ENCODE assay signal across 8 cellular contexts in the genomic region with DNA sequence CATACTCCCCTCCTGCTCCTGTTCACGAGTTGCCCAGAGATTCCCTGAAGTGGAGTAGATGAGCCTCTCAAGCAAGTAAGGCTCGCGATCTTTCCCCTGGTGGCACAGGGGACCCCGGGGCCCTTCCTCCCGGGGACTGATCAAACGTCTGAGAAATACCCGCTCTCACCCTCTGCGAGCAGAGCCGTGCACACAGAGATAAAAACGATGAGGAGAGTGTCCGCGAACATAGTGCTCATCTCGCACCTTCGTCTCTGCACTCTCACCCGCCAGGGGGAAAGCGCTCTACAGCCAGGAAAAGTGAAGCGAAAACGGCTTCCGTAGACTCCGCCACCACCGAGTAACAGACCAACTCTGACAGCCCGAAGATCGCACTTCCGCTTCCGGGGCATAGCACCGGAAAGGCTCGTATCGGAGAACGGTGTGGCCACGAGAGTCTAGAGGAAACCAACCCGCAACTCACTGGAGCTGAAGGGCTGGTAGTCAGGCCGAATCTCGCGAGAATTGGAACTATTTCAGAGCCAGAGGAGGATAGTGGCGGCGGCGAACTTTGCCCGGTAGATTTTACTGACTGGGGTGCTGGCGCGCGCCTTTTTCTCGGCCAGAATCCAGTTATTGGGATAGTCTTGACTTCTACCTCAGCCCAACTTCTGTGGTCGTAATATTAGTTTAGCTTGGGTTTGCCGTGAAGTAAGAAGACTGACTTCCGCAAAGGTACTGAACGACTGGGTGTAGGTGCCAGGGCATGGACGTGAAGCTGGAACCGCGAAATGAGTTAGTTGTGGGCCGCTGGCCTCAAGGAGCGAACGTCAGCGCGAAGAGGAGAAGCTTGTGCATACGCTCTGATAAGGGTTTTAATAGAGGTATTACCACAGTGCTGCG. TPM values are rescaled to one million over a fixed set of nuclear protein-coding genes. Genes with fewer than 3 reads are reported as not detected.
DNase-seq lines count a peak whose midpoint lies in the region; ATAC-seq and TF ChIP-seq lines count a peak whose summit lies in the region.

A gene with protein sequence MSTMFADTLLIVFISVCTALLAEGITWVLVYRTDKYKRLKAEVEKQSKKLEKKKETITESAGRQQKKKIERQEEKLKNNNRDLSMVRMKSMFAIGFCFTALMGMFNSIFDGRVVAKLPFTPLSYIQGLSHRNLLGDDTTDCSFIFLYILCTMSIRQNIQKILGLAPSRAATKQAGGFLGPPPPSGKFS (minus strand): TSS at position 356 of the 882 bp plus-strand sequence. CDS start 117 bp downstream, at position 239.

- H3K4me1 Mint-ChIP-seq in effector memory CD8-positive, alpha-beta T cell (ENCODE audit: low read depth in 2 of 2) = peaks cover 42 to 55% of the 10 kb centered on the region in 2 donors

- H3K9me3 Mint-ChIP-seq in effector memory CD8-positive, alpha-beta T cell = no peaks in the 10 kb centered on the region

- H3K27ac Mint-ChIP-seq in effector memory CD8-positive, alpha-beta T cell = peak within 1 kb of the TSS; percentile 96 to 100

- peak within 1 kb of the TSS; percentile 93 to 97 for H3K4me3 Mint-ChIP-seq in effector memory CD8-positive, alpha-beta T cell

- TF ChIP-seq CTCF in GM20000 (IDR thresholded peaks at IDR 0.05; ENCODE audit: extremely low read depth, missing control alignments) = no peak

- peak; percentile 97 for ATAC-seq in effector memory CD8-positive, alpha-beta T cell (replicated peaks)

- H3K27me3 Mint-ChIP-seq in effector memory CD8-positive, alpha-beta T cell = no peaks in the 10 kb centered on the region

- H3K36me3 Mint-ChIP-seq in effector memory CD8-positive, alpha-beta T cell (ENCODE audit: insufficient read depth) = peaks cover 48% of the 10 kb centered on the region

- DNase-seq in COR-L47 (lab: John Stamatoyannopoulos, UW) (peak; percentile 97), GM20000 (ENCODE audit: low spot score) (peak; percentile 93), HT-29 (ENCODE audit: low spot score) (peak; percentile 98), NOMO-1 treated with DMSO at 0.1 percent for 48 hours (lab: John Stamatoyannopoulos, UW; ENCODE audit: unreplicated experiment) (peak; percentile 99), medulla oblongata (ENCODE audit: extremely low spot score) (peak; percentile 99)
- peak; percentile 82 to 91 for DNase-seq in activated CD8-positive, alpha-beta memory T cell treated with anti-CD3 and anti-CD28 coated beads for 4 hours (ENCODE audit: low read depth in 2 of 2)
- peak; percentile 91 to 93 (median 92) for DNase-seq in effector memory CD8-positive, alpha-beta T cell
- peak; percentile 90 for DNase-seq in stimulated activated CD8-positive, alpha-beta memory T cell treated with anti-CD3 and anti-CD28 coated beads, Interleukin-12 subunit alpha, Interleukin-12 subunit beta, amount 100 ng/mL, for 1 hour (ENCODE audit: low read depth)

RNA-seq across cellular contexts. Expression of the gene that starts here (rescaled TPM):
- 37.2 and 37.4 TPM in 2 replicates for total RNA-seq in HT-29 (2014; rRNA removed; shearing (Covaris generic))

Comparison
In these comparisons a context has a peak if more than half of its experiments do, and no peak if none do; other contexts are left out.
1. Peak in every context shown above with its lines: DNase-seq and ATAC-seq.